8 cellular contexts compared by ENCODE assay signal in genomic region chr17:64985579-64985904, GRCh38.
DNase-seq lines count a peak whose midpoint lies in the region; ATAC-seq and TF ChIP-seq lines count a peak whose summit lies in the region.
"Not testable (repeated sequence)": the region's sequence is repeated elsewhere in the genome, so short reads cannot be mapped to it uniquely, and the experiment has no call there.

No MANE protein-coding gene starts in this region.

- not testable (repeated sequence) for H3K36me3 Mint-ChIP-seq in CD8-positive, alpha-beta memory T cell; activated CD4-positive, alpha-beta T cell treated with anti-CD3 and anti-CD28 coated beads, Interleukin-2, amount 10 ng/mL, durations not matched to agents 24 days and 14 days (ENCODE audit: low read depth); activated naive CD8-positive, alpha-beta T cell treated with anti-CD3 and anti-CD28 coated beads, Interleukin-2, amount 50 U/mL, for 24 hours (ENCODE audit: low read depth); mesothelial cell of epicardium; type B pancreatic cell

- not testable (repeated sequence) for H3K9me3 ChIP-seq in CD8-positive, alpha-beta memory T cell (ENCODE audit: low read length); MM.1S (replicated peaks; ENCODE audit: insufficient read depth, low read length); esophagus squamous epithelium; gastrocnemius medialis

- H3K36me3 ChIP-seq in CD8-positive, alpha-beta memory T cell (ENCODE audit: insufficient read depth, low read length); MM.1S (replicated peaks; ENCODE audit: insufficient read depth, low read length); esophagus squamous epithelium; gastrocnemius medialis: not testable (repeated sequence)

- POLR2A ChIA-PET in CD8-positive, alpha-beta memory T cell (lab: Charles Lee): interaction anchor here (1.0 to 2.7 kb wide), 12 partner anchors 10 to 114 kb away, joined by 3 to 55 read pairs (median 4); partner anchors contain the start of gene GNA13

- peak overlapping the region; percentile 95 for H3K27ac ChIP-seq in CD8-positive, alpha-beta memory T cell (ENCODE audit: low read depth, low read length)
- peak overlapping the region; percentile 97 for H3K27ac ChIP-seq in MM.1S (ENCODE audit: low read length)
- peak overlapping the region; percentile 73 to 88 (median 85) for H3K27ac ChIP-seq in esophagus squamous epithelium
- H3K27ac ChIP-seq in gastrocnemius medialis: peak overlapping the region; percentile 86 to 98 (median 92)

- not testable (repeated sequence) for TF ChIP-seq POLR2A in esophagus squamous epithelium (IDR thresholded peaks at IDR 0.05); gastrocnemius medialis (IDR thresholded peaks at IDR 0.05)

- peaks cover 39% of the 10 kb centered on the region for H3K4me1 ChIP-seq in CD8-positive, alpha-beta memory T cell (ENCODE audit: insufficient read depth, low read length)
- H3K4me1 ChIP-seq in MM.1S (ENCODE audit: low read length): peaks cover 38% of the 10 kb centered on the region
- peaks cover 9 to 45% (median 32%) of the 10 kb centered on the region in 3 donors for H3K4me1 ChIP-seq in esophagus squamous epithelium
- peaks cover 28% of the 10 kb centered on the region in 2 donors for H3K4me1 ChIP-seq in gastrocnemius medialis

- H3K27ac Mint-ChIP-seq in CD8-positive, alpha-beta memory T cell: peak overlapping the region; percentile 98 to 100 (median 99)
- peak overlapping the region; percentile 99 for H3K27ac Mint-ChIP-seq in activated CD4-positive, alpha-beta T cell treated with anti-CD3 and anti-CD28 coated beads, Interleukin-2, amount 10 ng/mL, durations not matched to agents 24 days and 14 days
- peak overlapping the region; percentile 100 for H3K27ac Mint-ChIP-seq in activated naive CD8-positive, alpha-beta T cell treated with anti-CD3 and anti-CD28 coated beads, Interleukin-2, amount 50 U/mL, for 24 hours
- H3K27ac Mint-ChIP-seq in mesothelial cell of epicardium: peak overlapping the region; percentile 95
- peak overlapping the region; percentile 22 for H3K27ac Mint-ChIP-seq in type B pancreatic cell

- not testable (repeated sequence) for TF ChIP-seq CTCF in MM.1S (IDR thresholded peaks at IDR 0.05; ENCODE audit: low read length); esophagus squamous epithelium (IDR thresholded peaks at IDR 0.05); mesothelial cell of epicardium (IDR thresholded peaks at IDR 0.05; ENCODE audit: unreplicated experiment); gastrocnemius medialis (IDR thresholded peaks at IDR 0.05 in 4 of 5, conservative IDR thresholded peaks at IDR 0.05 in 1 of 5); type B pancreatic cell (conservative IDR thresholded peaks at IDR 0.05)

- not testable (repeated sequence) for H4K20me1 ChIP-seq in MM.1S (ENCODE audit: insufficient read depth, low read length)

- in situ Hi-C loops in gastrocnemius medialis (cut with MboI; ENCODE audit: low sequenced_read_pairs in 4 of 4): loop anchor here in 2 of 4 donors (25.0 kb wide), 1 partner anchor 577 kb away; the partner anchor contains the start of gene AXIN2 (in 2 of the 2)

- H3K27me3 Mint-ChIP-seq in CD8-positive, alpha-beta memory T cell; activated CD4-positive, alpha-beta T cell treated with anti-CD3 and anti-CD28 coated beads, Interleukin-2, amount 10 ng/mL, durations not matched to agents 24 days and 14 days; activated naive CD8-positive, alpha-beta T cell treated with anti-CD3 and anti-CD28 coated beads, Interleukin-2, amount 50 U/mL, for 24 hours; mesothelial cell of epicardium (ENCODE audit: low read depth); type B pancreatic cell: not testable (repeated sequence)

- peak overlapping the region; percentile 90 for H3K9ac ChIP-seq in MM.1S (ENCODE audit: low read length)

- intact Hi-C loops in activated CD4-positive, alpha-beta T cell treated with anti-CD3 and anti-CD28 coated beads, Interleukin-2, amount 10 ng/mL, durations not matched to agents 24 days and 14 days (cut with micrococcal nuclease): loop anchor here (1.0 to 2.0 kb wide), 4 partner anchors 10 to 243 kb away; partner anchors contain the start of gene GNA13
- intact Hi-C loops in esophagus squamous epithelium (cut with DNase I): loop anchor here (10.0 kb wide), 1 partner anchor 69 kb away; the partner anchor contains the start of gene GNA13
- intact Hi-C loops in gastrocnemius medialis (cut with DNase I; ENCODE audit: low total_unique reads): not testable (repeated sequence)

- not testable (repeated sequence) for H2AFZ ChIP-seq in MM.1S (ENCODE audit: low read length)

- peak overlapping the region; percentile 39 to 89 (median 80) for H3K4me3 Mint-ChIP-seq in CD8-positive, alpha-beta memory T cell
- H3K4me3 Mint-ChIP-seq in activated CD4-positive, alpha-beta T cell treated with anti-CD3 and anti-CD28 coated beads, Interleukin-2, amount 10 ng/mL, durations not matched to agents 24 days and 14 days: peak overlapping the region; percentile 83
- H3K4me3 Mint-ChIP-seq in activated naive CD8-positive, alpha-beta T cell treated with anti-CD3 and anti-CD28 coated beads, Interleukin-2, amount 50 U/mL, for 24 hours: peak overlapping the region; percentile 85
- not testable (repeated sequence) for H3K4me3 Mint-ChIP-seq in mesothelial cell of epicardium, type B pancreatic cell

- ATAC-seq in activated naive CD8-positive, alpha-beta T cell treated with anti-CD3 and anti-CD28 coated beads, Interleukin-2, amount 50 U/mL, for 24 hours; gastrocnemius medialis: not testable (repeated sequence)

- not testable (repeated sequence) for DNase-seq in CD8-positive, alpha-beta memory T cell; activated CD4-positive, alpha-beta T cell treated with anti-CD3 and anti-CD28 coated beads, Interleukin-2, amount 10 ng/mL, durations not matched to agents 24 days and 14 days; activated naive CD8-positive, alpha-beta T cell treated with anti-CD3 and anti-CD28 coated beads, Interleukin-2, amount 50 U/mL, for 24 hours; esophagus squamous epithelium (lab: John Stamatoyannopoulos, UW); mesothelial cell of epicardium (ENCODE audit: low spot score in 2 of 2, unreplicated experiment in 2 of 2); gastrocnemius medialis; type B pancreatic cell (ENCODE audit: extremely low spot score, unreplicated experiment)
- peak; percentile 21 for DNase-seq in MM.1S

- not testable (repeated sequence) for H3K9me3 Mint-ChIP-seq in CD8-positive, alpha-beta memory T cell; activated CD4-positive, alpha-beta T cell treated with anti-CD3 and anti-CD28 coated beads, Interleukin-2, amount 10 ng/mL, durations not matched to agents 24 days and 14 days; activated naive CD8-positive, alpha-beta T cell treated with anti-CD3 and anti-CD28 coated beads, Interleukin-2, amount 50 U/mL, for 24 hours; type B pancreatic cell
- peaks cover 11% of the 10 kb centered on the region for H3K9me3 Mint-ChIP-seq in mesothelial cell of epicardium

- not testable (repeated sequence) for H3K9me2 ChIP-seq in MM.1S (replicated peaks; ENCODE audit: insufficient read depth, low read length)

- H3K4me3 ChIP-seq in CD8-positive, alpha-beta memory T cell (ENCODE audit: low read length): peak overlapping the region; percentile 60
- peak overlapping the region; percentile 51 for H3K4me3 ChIP-seq in MM.1S (ENCODE audit: low read length)
- H3K4me3 ChIP-seq in esophagus squamous epithelium, gastrocnemius medialis: not testable (repeated sequence)

- 35 to 50% methylated on average over 3 of the region's 3 CpGs for WGBS in esophagus squamous epithelium, 2 donors

- not testable (repeated sequence) for H3K79me2 ChIP-seq in MM.1S (ENCODE audit: low read length)

- CTCF ChIA-PET in CD8-positive, alpha-beta memory T cell (lab: Charles Lee): interaction anchor here (0.7 to 2.6 kb wide), 11 partner anchors 10 to 115 kb away, joined by 3 to 12 read pairs (median 5); partner anchors contain the start of gene LRRC37A3

- peak overlapping the region; percentile 77 for H3K4me2 ChIP-seq in MM.1S (ENCODE audit: low read depth, low read length)

- H3F3A ChIP-seq in MM.1S (ENCODE audit: insufficient read depth, low read length): peaks cover 32% of the 10 kb centered on the region

- H3K4me1 Mint-ChIP-seq in CD8-positive, alpha-beta memory T cell: peaks cover 34 to 48% (median 43%) of the 10 kb centered on the region in 3 donors
- peaks cover 51% of the 10 kb centered on the region for H3K4me1 Mint-ChIP-seq in activated CD4-positive, alpha-beta T cell treated with anti-CD3 and anti-CD28 coated beads, Interleukin-2, amount 10 ng/mL, durations not matched to agents 24 days and 14 days
- peaks cover 69% of the 10 kb centered on the region for H3K4me1 Mint-ChIP-seq in activated naive CD8-positive, alpha-beta T cell treated with anti-CD3 and anti-CD28 coated beads, Interleukin-2, amount 50 U/mL, for 24 hours
- H3K4me1 Mint-ChIP-seq in mesothelial cell of epicardium (peaks cover 31% of the 10 kb centered on the region), type B pancreatic cell (ENCODE audit: unreplicated experiment) (peaks cover 24% of the 10 kb centered on the region)

- H3K27me3 ChIP-seq in CD8-positive, alpha-beta memory T cell (ENCODE audit: insufficient read depth, low read length, poor library complexity, severe bottlenecking); MM.1S (replicated peaks; ENCODE audit: insufficient read depth, low read length); esophagus squamous epithelium; gastrocnemius medialis: not testable (repeated sequence)

Comparison
In these comparisons a context has a peak if more than half of its experiments do, and no peak if none do; other contexts are left out.
1. H3K27ac Mint-ChIP-seq: peak in every context shown above with its lines; median percentile 100 in activated naive CD8-positive, alpha-beta T cell treated with anti-CD3 and anti-CD28 coated beads, Interleukin-2, amount 50 U/mL, for 24 hours; 99 in CD8-positive, alpha-beta memory T cell; 99 in activated CD4-positive, alpha-beta T cell treated with anti-CD3 and anti-CD28 coated beads, Interleukin-2, amount 10 ng/mL, durations not matched to agents 24 days and 14 days; 95 in mesothelial cell of epicardium; 22 in type B pancreatic cell.